In the genomic region with DNA sequence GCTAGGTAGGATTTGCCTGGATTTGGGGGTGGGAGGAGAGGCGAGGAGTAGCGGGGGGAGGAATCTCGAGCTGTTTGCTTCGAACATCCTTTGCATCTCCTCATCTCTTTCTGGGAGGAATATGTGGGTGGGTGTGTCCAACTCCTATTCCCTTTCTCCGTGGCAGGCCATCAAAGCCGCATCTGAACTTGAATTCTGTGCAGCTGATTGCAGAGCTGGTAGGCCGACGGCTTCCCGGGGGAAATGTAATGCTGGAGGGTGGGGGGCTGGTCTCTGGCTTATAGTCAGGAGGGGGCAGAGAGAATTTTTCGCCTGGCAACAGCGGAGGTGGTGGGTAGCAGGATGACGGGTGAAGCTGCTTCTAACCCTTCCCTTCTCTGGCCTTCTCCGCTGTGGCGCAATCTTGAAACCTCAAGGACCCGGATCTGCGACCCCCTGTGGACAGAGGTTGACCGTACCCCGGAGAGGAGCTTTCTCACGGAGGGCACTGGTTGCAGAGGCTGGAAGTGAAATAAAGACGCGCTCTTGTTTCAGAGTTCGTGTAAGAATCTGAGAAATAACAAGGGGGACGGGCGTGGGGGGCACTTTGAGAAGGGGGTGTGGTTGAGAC, we compare ENCODE assay signal across 8 cellular contexts. TPM values are rescaled to one million over a fixed set of nuclear protein-coding genes. Genes with fewer than 3 reads are reported as not detected.
DNase-seq lines count a peak whose midpoint lies in the region; ATAC-seq and TF ChIP-seq lines count a peak whose summit lies in the region.

No MANE protein-coding gene starts in this region.

- ATAC-seq in heart right ventricle (no peak), Right ventricle myocardium inferior (no peak), GM21528 (IDR thresholded peaks at IDR 0.05; ENCODE audit: low FRiP score, unreplicated experiment) (no peak), HG03280 (IDR thresholded peaks at IDR 0.05; ENCODE audit: unreplicated experiment) (no peak)

- no peak overlapping the region for H3K18ac ChIP-seq in mesenchymal stem cell (ENCODE audit: low read depth in 1 of 2, low read length in 2 of 2)

- peak overlapping the region; percentile 72 for H3K4me3 Mint-ChIP-seq in activated naive CD8-positive, alpha-beta T cell treated with anti-CD3 and anti-CD28 coated beads for 36 hours

- no peak overlapping the region for H2BK12ac ChIP-seq in mesenchymal stem cell (ENCODE audit: low read length in 2 of 2)

- no peak overlapping the region for H2AFZ ChIP-seq in mesenchymal stem cell (ENCODE audit: low read depth, low read length)

- H2BK120ac ChIP-seq in mesenchymal stem cell (ENCODE audit: low read depth, low read length) = no peak overlapping the region

- no peak for TF ChIP-seq POLR2A in uterus (IDR thresholded peaks at IDR 0.05)

- no peak overlapping the region for H2AK5ac ChIP-seq in mesenchymal stem cell (ENCODE audit: low read length, severe bottlenecking)

- H4K91ac ChIP-seq in mesenchymal stem cell (ENCODE audit: low read length) = no peak overlapping the region

- H3K36me3 ChIP-seq in heart right ventricle (no peaks in the 10 kb centered on the region), mesenchymal stem cell (ENCODE audit: control insufficient read depth in 1 of 2, insufficient read depth in 2 of 2, low read depth in 1 of 2, low read length in 2 of 2) (no peaks in the 10 kb centered on the region), uterus (no peaks in the 10 kb centered on the region)

- H3K4ac ChIP-seq in mesenchymal stem cell (ENCODE audit: low read depth in 1 of 2, low read length in 2 of 2) = no peak overlapping the region

- DNase-seq in heart right ventricle (no peak), Right ventricle myocardium inferior (ENCODE audit: missing footprints) (no peak), mesenchymal stem cell (no peak), uterus (no peak), hepatic stellate cell (ENCODE audit: low spot score) (no peak)
- DNase-seq in activated naive CD8-positive, alpha-beta T cell treated with anti-CD3 and anti-CD28 coated beads for 36 hours = no peak

- no peak overlapping the region for H3K23ac ChIP-seq in mesenchymal stem cell (ENCODE audit: low read length in 2 of 2)

- H3K14ac ChIP-seq in mesenchymal stem cell (ENCODE audit: low read length in 2 of 2) = no peak overlapping the region

- H3K27ac ChIP-seq in heart right ventricle = no peak overlapping the region
- H3K27ac ChIP-seq in mesenchymal stem cell (ENCODE audit: low read length, poor library complexity, severe bottlenecking) = no peak overlapping the region
- peak overlapping the region in 1 of 2 donors; percentile 11 for H3K27ac ChIP-seq in uterus

- 5 to 6% methylated on average over 20 to 24 of the region's 24 CpGs for WGBS in heart right ventricle, 2 donors
- WGBS in mesenchymal stem cell = 4% methylated on average over 12 of the region's 24 CpGs

- H4K8ac ChIP-seq in mesenchymal stem cell (ENCODE audit: low read length) = no peak overlapping the region

- H3K4me1 ChIP-seq in heart right ventricle (peaks cover 0 to 12% (median 4%) of the 10 kb centered on the region in 9 donors), mesenchymal stem cell (ENCODE audit: control insufficient read depth, insufficient read depth, low read depth, low read length) (peaks cover 9% of the 10 kb centered on the region), uterus (no peaks in the 10 kb centered on the region)

- H3K9me3 ChIP-seq in heart right ventricle (peaks cover 0 to 9% (median 0%) of the 10 kb centered on the region in 11 donors), mesenchymal stem cell (ENCODE audit: control insufficient read depth, low read length) (peaks cover 7% of the 10 kb centered on the region), uterus (no peaks in the 10 kb centered on the region)

- peak overlapping the region; percentile 79 for H3K4me2 ChIP-seq in mesenchymal stem cell (ENCODE audit: low read length, poor library complexity, severe bottlenecking)

- H2BK5ac ChIP-seq in mesenchymal stem cell (ENCODE audit: low read depth, low read length, poor library complexity, severe bottlenecking) = no peak overlapping the region

- H3K4me3 ChIP-seq in heart right ventricle = peak overlapping the region in 6 of 10 donors; percentile 19 to 47 (median 33)
- H3K4me3 ChIP-seq in mesenchymal stem cell (ENCODE audit: insufficient read depth in 1 of 2, low read depth in 1 of 2, low read length in 2 of 2) = peak overlapping the region in 1 of 2 experiments; percentile 59
- H3K4me3 ChIP-seq in uterus = peak overlapping the region; percentile 31 to 35

- H2BK15ac ChIP-seq in mesenchymal stem cell (ENCODE audit: low read depth, poor library complexity, severe bottlenecking) = no peak overlapping the region

- no peak overlapping the region for H3K9ac ChIP-seq in mesenchymal stem cell (ENCODE audit: low read length)

- peaks cover 27% of the 10 kb centered on the region for H3K4me1 Mint-ChIP-seq in activated naive CD8-positive, alpha-beta T cell treated with anti-CD3 and anti-CD28 coated beads for 36 hours

- H3K27me3 ChIP-seq in heart right ventricle (peaks cover 0 to 75% (median 43%) of the 10 kb centered on the region in 7 donors), mesenchymal stem cell (ENCODE audit: control insufficient read depth in 1 of 2, insufficient read depth in 1 of 2, low read length in 2 of 2) (peaks cover 47 to 67% of the 10 kb centered on the region in 2 experiments), uterus (no peaks in the 10 kb centered on the region)

- peaks cover 51% of the 10 kb centered on the region for H3K27me3 Mint-ChIP-seq in activated naive CD8-positive, alpha-beta T cell treated with anti-CD3 and anti-CD28 coated beads for 36 hours

- TF ChIP-seq CTCF in heart right ventricle (IDR thresholded peaks at IDR 0.05) = no peak
- no peak for TF ChIP-seq CTCF in uterus (IDR thresholded peaks at IDR 0.05)

- intact Hi-C loops in heart right ventricle (cut with DNase I) (no loop called here), Right ventricle myocardium inferior (cut with DNase I) (no loop called here), uterus (cut with DNase I; ENCODE audit: low total_unique reads) (no loop called here)

- no peak overlapping the region for H3K27ac Mint-ChIP-seq in activated naive CD8-positive, alpha-beta T cell treated with anti-CD3 and anti-CD28 coated beads for 36 hours

- H3K79me1 ChIP-seq in mesenchymal stem cell (replicated peaks; ENCODE audit: low read length, poor library complexity, severe bottlenecking) = no peaks in the 10 kb centered on the region

- H3K36me3 Mint-ChIP-seq in activated naive CD8-positive, alpha-beta T cell treated with anti-CD3 and anti-CD28 coated beads for 36 hours = no peaks in the 10 kb centered on the region

- no peaks in the 10 kb centered on the region for H3K9me3 Mint-ChIP-seq in activated naive CD8-positive, alpha-beta T cell treated with anti-CD3 and anti-CD28 coated beads for 36 hours

RNA-seq across cellular contexts. Expression of a gene that starts 0.7 kb away (rescaled TPM):
- total RNA-seq in heart right ventricle (under 1 TPM in 1 of 10 donors, not detected in 9; 0.17 TPM), Right ventricle myocardium inferior (not detected), uterus (100 to 1,000 TPM in 1 of 4 donors, 10 to 100 TPM in 3; 37.9 to 114 (median 61.1) TPM)
- under 1 TPM in 1 of 2 donors, not detected in 1; 0.01 TPM for polyA plus RNA-seq in heart right ventricle
- total RNA-seq in activated naive CD8-positive, alpha-beta T cell treated with anti-CD3 and anti-CD28 coated beads for 36 hours = under 1 TPM in 1 of 2 experiments, not detected in 1; 0.16 TPM
- not detected for polyA plus RNA-seq in mesenchymal stem cell (2013, experiment 1 of 2)
- polyA plus RNA-seq in mesenchymal stem cell (2013, experiment 2 of 2) = 0.01 TPM

Comparison
In these comparisons a context has a peak if more than half of its experiments do, and no peak if none do; other contexts are left out.
1. RNA of a gene that starts 0.7 kb away (total RNA-seq): 37.9 to 114 TPM in uterus; 0.16 TPM in activated naive CD8-positive, alpha-beta T cell treated with anti-CD3 and anti-CD28 coated beads for 36 hours, 0.17 TPM in heart right ventricle and not detected in Right ventricle myocardium inferior (single experiment); every median in the first group is over 10 times any median in the second.